8 cellular contexts compared by ENCODE assay signal in the genomic region with DNA sequence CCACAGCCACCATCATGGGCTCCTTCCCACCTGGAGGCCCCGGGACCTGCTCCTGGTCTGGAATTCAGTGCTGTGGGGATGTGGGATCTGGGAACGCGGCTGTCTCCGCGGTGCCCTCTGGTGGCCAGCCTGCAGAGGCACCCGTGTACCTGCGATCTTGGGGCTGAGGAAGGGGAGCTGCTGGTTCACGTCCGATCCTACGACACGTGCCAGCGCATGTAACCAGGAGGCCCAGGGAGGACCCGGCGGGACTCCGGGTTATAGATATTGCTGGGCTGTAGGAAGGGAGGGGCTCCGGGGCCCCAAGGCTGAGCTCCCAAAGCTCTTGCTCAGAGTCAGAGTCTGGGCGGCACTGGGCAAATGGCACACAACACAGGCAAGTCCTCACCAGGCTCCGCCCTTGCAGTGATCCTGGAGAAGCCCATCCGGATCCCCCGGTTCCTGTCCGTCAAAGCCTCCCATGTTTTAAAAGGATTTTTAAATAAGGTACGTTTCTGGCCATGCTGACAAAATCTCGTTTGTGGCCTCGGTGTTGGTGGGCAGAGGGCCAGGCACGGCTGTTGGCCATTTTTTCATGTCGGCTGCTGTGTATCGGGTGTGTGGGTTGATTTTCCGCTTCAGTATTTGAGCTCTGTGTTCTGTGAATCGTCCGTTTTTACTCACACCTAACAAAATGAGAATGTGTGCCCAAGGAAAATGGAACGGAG. TPM values are rescaled to one million over a fixed set of nuclear protein-coding genes. Genes with fewer than 3 reads are reported as not detected.
DNase-seq lines count a peak whose midpoint lies in the region; ATAC-seq and TF ChIP-seq lines count a peak whose summit lies in the region.

No MANE protein-coding gene starts in this region.

- peak overlapping the region in 1 of 3 experiments; percentile 28 for H3K4me3 Mint-ChIP-seq in nephron

- peak; percentile 87 to 89 (median 88) for TF ChIP-seq CTCF in nephron (IDR thresholded peaks at IDR 0.05; ENCODE audit: unreplicated experiment in 3 of 3)

- peaks cover 7% of the 10 kb centered on the region for H3K27me3 Mint-ChIP-seq in nephron (ENCODE audit: low read depth)

- H3K4me1 Mint-ChIP-seq in nephron: peaks cover 29% of the 10 kb centered on the region

- H3K27ac Mint-ChIP-seq in nephron: peak overlapping the region in 1 of 3 experiments; percentile 23

- no peak for ATAC-seq in HG03280 (IDR thresholded peaks at IDR 0.05; ENCODE audit: unreplicated experiment)

- H3K9me3 Mint-ChIP-seq in nephron: no peaks in the 10 kb centered on the region

- DNase-seq in AG20443 (ENCODE audit: low spot score): peak; percentile 91
- peak; percentile 71 for DNase-seq in GM19238 (ENCODE audit: insufficient read length, low spot score)
- DNase-seq in NCI-H446 treated with DMSO at 0.1 percent for 48 hours (lab: John Stamatoyannopoulos, UW): peak; percentile 62
- peak; percentile 57 for DNase-seq in activated T-cell treated with anti-CD3 and anti-CD28 coated beads, Interleukin-2, amount 50 U/mL, for 1 hour
- DNase-seq in fibroblast of peridontal ligament (ENCODE audit: extremely low read depth): peak; percentile 52
- DNase-seq in ureter (ENCODE audit: low spot score): no peak

- H3K36me3 Mint-ChIP-seq in nephron (ENCODE audit: low read depth): peaks cover 4% of the 10 kb centered on the region

RNA-seq across cellular contexts. Expression of gene FAAP20, which starts 20.1 kb away (rescaled TPM):
- 52.3 TPM for total RNA-seq in ureter

RNA-seq across cellular contexts. Expression of gene SKI, which starts 53.6 kb away (rescaled TPM):
- 77.5 TPM for total RNA-seq in ureter
